In genomic region chr1:17053685-17054410, GRCh38 we compare ENCODE assay signal across 1 cellular context.
A peak's percentile ranks its signal among the peaks of the same experiment; 100 is the strongest.
TF ChIP-seq lines count a peak whose summit lies in the region.

TSS of gene SDHB (minus strand) at chr1:17054032. CDS start at chr1:17054019, 13 bp downstream.

TF ChIP-seq in GM12878, 131 proteins besides CTCF, POLR2A, EP300 and RAD21 (continued from another document and continues in another):
- TF ChIP-seq ZBTB11 (CRISPR knock-in tag; IDR thresholded peaks at IDR 0.05) (no peak), SMC3 (IDR thresholded peaks at IDR 0.05; ENCODE audit: borderline replicate concordance, low read length) (no peak), TCF7 (IDR thresholded peaks at IDR 0.05; ENCODE audit: borderline replicate concordance) (no peak), ZBED1 (IDR thresholded peaks at IDR 0.05; ENCODE audit: borderline replicate concordance) (no peak), POLR2AphosphoS5 (IDR thresholded peaks at IDR 0.05; ENCODE audit: low read length) (peak; percentile 82), YBX1 (IDR thresholded peaks at IDR 0.05) (no peak), ESRRA (IDR thresholded peaks at IDR 0.05; ENCODE audit: low read length) (0 out of 2 replicates have a peak, but pooled peaks have one; percentile 44), BHLHE40 (IDR thresholded peaks at IDR 0.05; ENCODE audit: borderline replicate concordance in 1 of 2, low read depth in 2 of 2, low read length in 1 of 2) (no peak), MXI1 (IDR thresholded peaks at IDR 0.05; ENCODE audit: low read depth, low read length) (peak; percentile 88), BCLAF1 (IDR thresholded peaks at IDR 0.05) (no peak), ETV6 (conservative IDR thresholded peaks at IDR 0.05 in 1 of 2, IDR thresholded peaks at IDR 0.05 in 1 of 2; ENCODE audit: borderline replicate concordance in 1 of 2, low read depth in 1 of 2) (no peak), NFIC (IDR thresholded peaks at IDR 0.05; ENCODE audit: low read depth, low read length) (no peak), FOXK2 (IDR thresholded peaks at IDR 0.05) (no peak), SRF (IDR thresholded peaks at IDR 0.05; ENCODE audit: low read depth in 2 of 2, low read length in 2 of 2) (0 out of 4 replicates have a peak, but pooled peaks of 1 of the 2 experiments have one; percentile 34), FOS (IDR thresholded peaks at IDR 0.05; ENCODE audit: borderline replicate concordance, extremely low read depth, insufficient read length) (no peak), PBX3 (IDR thresholded peaks at IDR 0.05; ENCODE audit: insufficient replicate concordance, low read depth, low read length) (no peak), IRF4 (IDR thresholded peaks at IDR 0.05; ENCODE audit: low read depth, low read length) (no peak), POU2F2 (IDR thresholded peaks at IDR 0.05; ENCODE audit: borderline replicate concordance, low read depth, low read length) (no peak), CBX3 (IDR thresholded peaks at IDR 0.05; ENCODE audit: borderline replicate concordance, low read depth) (no peak), TARDBP (IDR thresholded peaks at IDR 0.05; ENCODE audit: borderline replicate concordance) (no peak), IRF5 (IDR thresholded peaks at IDR 0.05; ENCODE audit: borderline replicate concordance) (no peak), EZH2 (IDR thresholded peaks at IDR 0.05; ENCODE audit: borderline replicate concordance, control insufficient read depth, low read depth, low read length) (no peak), SREBF2 (IDR thresholded peaks at IDR 0.05; ENCODE audit: low read length) (no peak), ZNF24 (IDR thresholded peaks at IDR 0.05) (no peak)
- TF ChIP-seq, protein P1, sequence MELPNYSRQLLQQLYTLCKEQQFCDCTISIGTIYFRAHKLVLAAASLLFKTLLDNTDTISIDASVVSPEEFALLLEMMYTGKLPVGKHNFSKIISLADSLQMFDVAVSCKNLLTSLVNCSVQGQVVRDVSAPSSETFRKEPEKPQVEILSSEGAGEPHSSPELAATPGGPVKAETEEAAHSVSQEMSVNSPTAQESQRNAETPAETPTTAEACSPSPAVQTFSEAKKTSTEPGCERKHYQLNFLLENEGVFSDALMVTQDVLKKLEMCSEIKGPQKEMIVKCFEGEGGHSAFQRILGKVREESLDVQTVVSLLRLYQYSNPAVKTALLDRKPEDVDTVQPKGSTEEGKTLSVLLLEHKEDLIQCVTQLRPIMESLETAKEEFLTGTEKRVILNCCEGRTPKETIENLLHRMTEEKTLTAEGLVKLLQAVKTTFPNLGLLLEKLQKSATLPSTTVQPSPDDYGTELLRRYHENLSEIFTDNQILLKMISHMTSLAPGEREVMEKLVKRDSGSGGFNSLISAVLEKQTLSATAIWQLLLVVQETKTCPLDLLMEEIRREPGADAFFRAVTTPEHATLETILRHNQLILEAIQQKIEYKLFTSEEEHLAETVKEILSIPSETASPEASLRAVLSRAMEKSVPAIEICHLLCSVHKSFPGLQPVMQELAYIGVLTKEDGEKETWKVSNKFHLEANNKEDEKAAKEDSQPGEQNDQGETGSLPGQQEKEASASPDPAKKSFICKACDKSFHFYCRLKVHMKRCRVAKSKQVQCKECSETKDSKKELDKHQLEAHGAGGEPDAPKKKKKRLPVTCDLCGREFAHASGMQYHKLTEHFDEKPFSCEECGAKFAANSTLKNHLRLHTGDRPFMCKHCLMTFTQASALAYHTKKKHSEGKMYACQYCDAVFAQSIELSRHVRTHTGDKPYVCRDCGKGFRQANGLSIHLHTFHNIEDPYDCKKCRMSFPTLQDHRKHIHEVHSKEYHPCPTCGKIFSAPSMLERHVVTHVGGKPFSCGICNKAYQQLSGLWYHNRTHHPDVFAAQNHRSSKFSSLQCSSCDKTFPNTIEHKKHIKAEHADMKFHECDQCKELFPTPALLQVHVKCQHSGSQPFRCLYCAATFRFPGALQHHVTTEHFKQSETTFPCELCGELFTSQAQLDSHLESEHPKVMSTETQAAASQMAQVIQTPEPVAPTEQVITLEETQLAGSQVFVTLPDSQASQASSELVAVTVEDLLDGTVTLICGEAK (IDR thresholded peaks at IDR 0.05; ENCODE audit: borderline replicate concordance), result peak; percentile 82; the same call in 1 of the 2 replicates
- TF ChIP-seq, protein P2, sequence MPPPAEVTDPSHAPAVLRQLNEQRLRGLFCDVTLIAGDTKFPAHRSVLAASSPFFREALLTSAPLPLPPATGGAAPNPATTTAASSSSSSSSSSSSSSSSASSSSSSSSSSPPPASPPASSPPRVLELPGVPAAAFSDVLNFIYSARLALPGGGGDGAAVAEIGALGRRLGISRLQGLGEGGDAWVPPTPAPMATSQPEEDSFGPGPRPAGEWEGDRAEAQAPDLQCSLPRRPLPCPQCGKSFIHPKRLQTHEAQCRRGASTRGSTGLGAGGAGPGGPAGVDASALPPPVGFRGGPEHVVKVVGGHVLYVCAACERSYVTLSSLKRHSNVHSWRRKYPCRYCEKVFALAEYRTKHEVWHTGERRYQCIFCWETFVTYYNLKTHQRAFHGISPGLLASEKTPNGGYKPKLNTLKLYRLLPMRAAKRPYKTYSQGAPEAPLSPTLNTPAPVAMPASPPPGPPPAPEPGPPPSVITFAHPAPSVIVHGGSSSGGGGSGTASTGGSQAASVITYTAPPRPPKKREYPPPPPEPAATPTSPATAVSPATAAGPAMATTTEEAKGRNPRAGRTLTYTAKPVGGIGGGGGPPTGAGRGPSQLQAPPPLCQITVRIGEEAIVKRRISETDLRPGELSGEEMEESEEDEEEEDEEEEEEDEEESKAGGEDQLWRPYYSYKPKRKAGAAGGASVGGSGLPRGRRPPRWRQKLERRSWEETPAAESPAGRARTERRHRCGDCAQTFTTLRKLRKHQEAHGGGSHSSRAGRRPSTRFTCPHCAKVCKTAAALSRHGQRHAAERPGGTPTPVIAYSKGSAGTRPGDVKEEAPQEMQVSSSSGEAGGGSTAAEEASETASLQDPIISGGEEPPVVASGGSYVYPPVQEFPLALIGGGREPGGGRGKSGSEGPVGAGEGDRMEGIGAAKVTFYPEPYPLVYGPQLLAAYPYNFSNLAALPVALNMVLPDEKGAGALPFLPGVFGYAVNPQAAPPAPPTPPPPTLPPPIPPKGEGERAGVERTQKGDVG (CRISPR knock-in tag; IDR thresholded peaks at IDR 0.05), result no peak
- TF ChIP-seq, protein P3, sequence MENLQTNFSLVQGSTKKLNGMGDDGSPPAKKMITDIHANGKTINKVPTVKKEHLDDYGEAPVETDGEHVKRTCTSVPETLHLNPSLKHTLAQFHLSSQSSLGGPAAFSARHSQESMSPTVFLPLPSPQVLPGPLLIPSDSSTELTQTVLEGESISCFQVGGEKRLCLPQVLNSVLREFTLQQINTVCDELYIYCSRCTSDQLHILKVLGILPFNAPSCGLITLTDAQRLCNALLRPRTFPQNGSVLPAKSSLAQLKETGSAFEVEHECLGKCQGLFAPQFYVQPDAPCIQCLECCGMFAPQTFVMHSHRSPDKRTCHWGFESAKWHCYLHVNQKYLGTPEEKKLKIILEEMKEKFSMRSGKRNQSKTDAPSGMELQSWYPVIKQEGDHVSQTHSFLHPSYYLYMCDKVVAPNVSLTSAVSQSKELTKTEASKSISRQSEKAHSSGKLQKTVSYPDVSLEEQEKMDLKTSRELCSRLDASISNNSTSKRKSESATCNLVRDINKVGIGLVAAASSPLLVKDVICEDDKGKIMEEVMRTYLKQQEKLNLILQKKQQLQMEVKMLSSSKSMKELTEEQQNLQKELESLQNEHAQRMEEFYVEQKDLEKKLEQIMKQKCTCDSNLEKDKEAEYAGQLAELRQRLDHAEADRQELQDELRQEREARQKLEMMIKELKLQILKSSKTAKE (IDR thresholded peaks at IDR 0.05; ENCODE audit: low read depth, poor library complexity, severe bottlenecking), result no peak
- TF ChIP-seq, protein P4, sequence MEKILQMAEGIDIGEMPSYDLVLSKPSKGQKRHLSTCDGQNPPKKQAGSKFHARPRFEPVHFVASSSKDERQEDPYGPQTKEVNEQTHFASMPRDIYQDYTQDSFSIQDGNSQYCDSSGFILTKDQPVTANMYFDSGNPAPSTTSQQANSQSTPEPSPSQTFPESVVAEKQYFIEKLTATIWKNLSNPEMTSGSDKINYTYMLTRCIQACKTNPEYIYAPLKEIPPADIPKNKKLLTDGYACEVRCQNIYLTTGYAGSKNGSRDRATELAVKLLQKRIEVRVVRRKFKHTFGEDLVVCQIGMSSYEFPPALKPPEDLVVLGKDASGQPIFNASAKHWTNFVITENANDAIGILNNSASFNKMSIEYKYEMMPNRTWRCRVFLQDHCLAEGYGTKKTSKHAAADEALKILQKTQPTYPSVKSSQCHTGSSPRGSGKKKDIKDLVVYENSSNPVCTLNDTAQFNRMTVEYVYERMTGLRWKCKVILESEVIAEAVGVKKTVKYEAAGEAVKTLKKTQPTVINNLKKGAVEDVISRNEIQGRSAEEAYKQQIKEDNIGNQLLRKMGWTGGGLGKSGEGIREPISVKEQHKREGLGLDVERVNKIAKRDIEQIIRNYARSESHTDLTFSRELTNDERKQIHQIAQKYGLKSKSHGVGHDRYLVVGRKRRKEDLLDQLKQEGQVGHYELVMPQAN (conservative IDR thresholded peaks at IDR 0.05), result peak; percentile 56
